ENCODE assay signal across 14 cellular contexts in the genomic region with DNA sequence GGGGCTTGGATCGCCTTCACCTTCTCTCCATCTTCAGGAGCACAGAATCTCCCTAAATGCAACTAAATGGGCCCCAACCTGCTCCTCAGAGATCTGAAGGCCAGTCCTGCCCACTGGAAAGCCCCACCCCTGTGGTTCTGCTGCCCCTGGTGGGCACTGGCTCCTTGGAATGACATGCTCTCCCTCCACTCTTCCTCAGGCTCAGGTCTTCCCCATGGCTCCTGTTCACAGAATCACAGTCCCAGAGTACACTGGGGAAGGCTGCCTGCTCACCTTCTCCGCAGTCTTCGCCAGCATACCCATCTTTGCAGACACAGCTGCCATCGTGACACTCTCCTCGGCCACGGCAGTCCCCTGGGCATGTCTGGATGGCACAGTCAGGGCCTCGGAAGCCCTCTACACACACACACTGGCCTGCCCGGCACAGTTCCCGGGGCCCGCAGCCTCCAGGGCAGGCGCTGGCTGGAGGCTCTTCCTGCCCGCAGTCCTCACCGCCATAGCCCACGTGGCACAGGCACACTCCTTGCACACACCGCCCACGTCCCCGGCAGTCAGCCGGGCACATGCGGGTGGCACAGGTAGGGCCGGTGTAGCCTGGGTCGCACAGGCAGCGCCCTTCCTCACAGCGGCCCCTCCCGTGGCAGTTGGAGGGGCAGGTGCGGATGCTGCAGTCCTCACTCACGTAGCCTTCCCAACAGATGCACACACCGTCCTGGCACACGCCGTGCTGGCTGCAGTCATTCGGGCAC. TPM values are rescaled to one million over a fixed set of nuclear protein-coding genes. Genes with fewer than 3 reads are reported as not detected.
DNase-seq lines count a peak whose midpoint lies in the region; ATAC-seq, FAIRE-seq and TF ChIP-seq lines count a peak whose summit lies in the region.
"Had no signal": no experiment of that assay in that cellular context is flagged by ENCODE, and none has a peak within 500 bp of the region (broad histone marks: within the 10 kb centered on the region; RNA-seq: fewer than 3 reads in every experiment).

No MANE protein-coding gene starts in this region.

- H3K27ac Mint-ChIP-seq in GM23338, result no peak overlapping the region
- no peak overlapping the region for H3K27ac Mint-ChIP-seq in neural progenitor cell
- H3K27ac Mint-ChIP-seq: CD4-positive, alpha-beta memory T cell had no signal

- no peak overlapping the region for H3K9ac ChIP-seq in neural progenitor cell

- CTCF ChIA-PET in A673 (lab: Charles Lee), result no interaction called here

- BruUV-seq in A673 (replicated peaks; lab: Mats Ljungman, UMichigan), result no TSS peak

- H3K36me3 Mint-ChIP-seq in GM23338 (ENCODE audit: low read depth) (no peaks in the 10 kb centered on the region), neural progenitor cell (no peaks in the 10 kb centered on the region)
- H3K36me3 Mint-ChIP-seq: CD4-positive, alpha-beta memory T cell had no signal

- H3F3A ChIP-seq in GM23338 (replicated peaks; ENCODE audit: low read depth), result no peaks in the 10 kb centered on the region
- H3F3A ChIP-seq in neural progenitor cell (ENCODE audit: low read depth), result no peaks in the 10 kb centered on the region

- DNase-seq in A673 (ENCODE audit: low spot score), result no peak
- no peak for DNase-seq in GM23338 (ENCODE audit: low spot score)
- no peak for DNase-seq in coronary artery (ENCODE audit: low spot score)
- no peak for DNase-seq in neural progenitor cell (ENCODE audit: low spot score)
- no peak for DNase-seq in NCI-H146 treated with DMSO at 0.1 percent for 48 hours (lab: John Stamatoyannopoulos, UW; ENCODE audit: unreplicated experiment)
- no peak for DNase-seq in GF-D8 (lab: John Stamatoyannopoulos, UW)
- no peak for DNase-seq in D721Med (ENCODE audit: insufficient read length, low spot score)
- no peak for DNase-seq in spleen
- DNase-seq: CD4-positive, alpha-beta memory T cell; dermis blood vessel endothelial cell; left cardiac atrium had no signal

- H3K27me3 Mint-ChIP-seq in GM23338 (ENCODE audit: insufficient read depth, low read depth, poor library complexity) (peaks cover 22% of the 10 kb centered on the region), neural progenitor cell (ENCODE audit: insufficient read depth, low read depth) (peaks cover 2% of the 10 kb centered on the region)

- H3K27me3 ChIP-seq in A673 (replicated peaks; ENCODE audit: insufficient read depth, low read depth, low read length, poor library complexity), result peaks cover 36% of the 10 kb centered on the region
- peaks cover 35% of the 10 kb centered on the region for H3K27me3 ChIP-seq in GM23338 (ENCODE audit: insufficient read depth)
- H3K27me3 ChIP-seq in neural progenitor cell, result no peaks in the 10 kb centered on the region
- peaks cover 0 to 41% (median 20%) of the 10 kb centered on the region in 7 donors for H3K27me3 ChIP-seq in spleen (replicated peaks in 1 of 7)

- no peak for TF ChIP-seq CTCF in A673 (conservative IDR thresholded peaks at IDR 0.05; ENCODE audit: low read depth, low read length)
- TF ChIP-seq CTCF in GM23338 (conservative IDR thresholded peaks at IDR 0.05; ENCODE audit: low read depth in 2 of 2), result peak in 1 of 2 experiments; percentile 27; a peak in 2 of 4 replicates
- no peak for TF ChIP-seq CTCF in coronary artery (IDR thresholded peaks at IDR 0.05)
- TF ChIP-seq CTCF in neural progenitor cell (IDR thresholded peaks at IDR 0.05), result peak; percentile 13
- TF ChIP-seq CTCF in D721Med (IDR thresholded peaks at IDR 0.05; ENCODE audit: insufficient read depth, missing control alignments), result no peak
- TF ChIP-seq CTCF in spleen (IDR thresholded peaks at IDR 0.05 in 8 of 11, conservative IDR thresholded peaks at IDR 0.05 in 3 of 11), result no peak

- 72 to 95% (median 82%) methylated on average over 3 to 30 of the region's 30 CpGs for WGBS in spleen, 5 donors

- FAIRE-seq in D721Med (lab: Jason Lieb, UNC), result no peak

- no peak overlapping the region; the same call in 2 of the 3 replicates for H3K4me3 Mint-ChIP-seq in GM23338
- H3K4me3 Mint-ChIP-seq in neural progenitor cell, result no peak overlapping the region
- H3K4me3 Mint-ChIP-seq: neural crest cell had no signal

- H4K20me1 ChIP-seq in GM23338 (replicated peaks; ENCODE audit: insufficient read depth) (no peaks in the 10 kb centered on the region), neural progenitor cell (ENCODE audit: low read depth) (no peaks in the 10 kb centered on the region)

- H3K9me3 ChIP-seq in A673 (ENCODE audit: low read depth, low read length, poor library complexity, severe bottlenecking) (no peaks in the 10 kb centered on the region), neural progenitor cell (ENCODE audit: low read depth) (no peaks in the 10 kb centered on the region), spleen (no peaks in the 10 kb centered on the region)

- H3K36me3 ChIP-seq in A673 (ENCODE audit: insufficient read depth, low read length, poor library complexity, severe bottlenecking) (no peaks in the 10 kb centered on the region), GM23338 (ENCODE audit: insufficient read depth) (no peaks in the 10 kb centered on the region), neural progenitor cell (no peaks in the 10 kb centered on the region), spleen (peaks cover 0 to 36% (median 0%) of the 10 kb centered on the region in 6 donors)

- intact Hi-C loops in A673 (cut with micrococcal nuclease; ENCODE audit: unreplicated experiment) (no loop called here), spleen (cut with DNase I; ENCODE audit: low total_unique reads) (no loop called here)

- H2AFZ ChIP-seq in GM23338 (peak overlapping the region; percentile 81), neural progenitor cell (replicated peaks) (no peak overlapping the region)

- no peaks in the 10 kb centered on the region for H3K4me1 ChIP-seq in A673 (ENCODE audit: insufficient read depth, low read length, poor library complexity, severe bottlenecking)
- no peaks in the 10 kb centered on the region for H3K4me1 ChIP-seq in GM23338 (ENCODE audit: insufficient read depth)
- no peaks in the 10 kb centered on the region for H3K4me1 ChIP-seq in neural progenitor cell
- peaks cover 0 to 32% (median 13%) of the 10 kb centered on the region in 6 donors for H3K4me1 ChIP-seq in spleen

- no peak overlapping the region for H3K4me2 ChIP-seq in GM23338
- no peak overlapping the region for H3K4me2 ChIP-seq in neural progenitor cell

- no peak for TF ChIP-seq POLR2A in spleen (IDR thresholded peaks at IDR 0.05)

- no peaks in the 10 kb centered on the region for H3K9me2 ChIP-seq in GM23338 (ENCODE audit: insufficient read depth)

- no peak overlapping the region for H3K27ac ChIP-seq in A673 (ENCODE audit: low read depth, low read length, poor library complexity, severe bottlenecking)
- H3K27ac ChIP-seq in GM23338 (ENCODE audit: low read depth), result no peak overlapping the region
- H3K27ac ChIP-seq in coronary artery, result peak overlapping the region in 1 of 2 donors; percentile 9
- H3K27ac ChIP-seq in neural progenitor cell, result no peak overlapping the region
- no peak overlapping the region for H3K27ac ChIP-seq in spleen

- H3K4me1 Mint-ChIP-seq in GM23338 (no peaks in the 10 kb centered on the region; the same call in 2 of the 3 replicates), neural progenitor cell (no peaks in the 10 kb centered on the region)
- H3K4me1 Mint-ChIP-seq: neural crest cell had no signal

- no peaks in the 10 kb centered on the region for H3K79me2 ChIP-seq in GM23338 (replicated peaks; ENCODE audit: insufficient read depth)
- H3K79me2 ChIP-seq in neural progenitor cell (ENCODE audit: low read depth), result no peaks in the 10 kb centered on the region

- H3K4me3 ChIP-seq in A673 (ENCODE audit: low read depth, low read length, poor library complexity, severe bottlenecking) (peak overlapping the region; percentile 12), GM23338 (no peak overlapping the region), coronary artery (peak overlapping the region; percentile 32), neural progenitor cell (no peak overlapping the region), spleen (peak overlapping the region in 2 of 8 donors; percentile 13 to 17)

- no peaks in the 10 kb centered on the region for H3K9me3 Mint-ChIP-seq in GM23338
- no peaks in the 10 kb centered on the region for H3K9me3 Mint-ChIP-seq in neural progenitor cell
- H3K9me3 Mint-ChIP-seq: CD4-positive, alpha-beta memory T cell; neural crest cell had no signal

- POLR2A ChIA-PET in A673 (lab: Charles Lee; ENCODE audit: low non-redundant PET), result no interaction called here

- peak; percentile 35 for ATAC-seq in GM23338
- ATAC-seq: Right ventricle myocardium inferior had no signal

RNA-seq across cellular contexts. Expression of a gene that starts 13.6 kb away (rescaled TPM):
- 11.5 and 13.6 TPM in 2 replicates for total RNA-seq in A673 (2021)
- total RNA-seq in GM23338 (2014; rRNA removed; shearing (Covaris generic)), result 3.4 and 6.0 TPM in 2 replicates
- 1.1 and 2.0 TPM in 2 replicates for polyA plus RNA-seq in GM23338 (2016; fragmentation: Nextera tagmentation; extraction: Ambion mirVana)
- total RNA-seq in neural progenitor cell (ENCODE audit: low replicate concordance), result 0.71 and 3.2 TPM in 2 replicates
- 100 to 1,000 TPM in 2 of 7 donors, 10 to 100 TPM in 5; 37.6 to 117 (median 72.7) TPM for total RNA-seq in spleen
- polyA plus RNA-seq in spleen, result 10 to 100 TPM; 13.7 to 39.3 (median 32.5) TPM

RNA-seq across cellular contexts. Expression of a gene that starts 32.5 kb away (rescaled TPM):
- total RNA-seq in A673 (2021) (70.2 and 74.7 TPM in 2 replicates), neural progenitor cell (ENCODE audit: low replicate concordance) (19.4 and 41.8 TPM in 2 replicates), spleen (100 to 1,000 TPM in 4 of 7 donors, 10 to 100 TPM in 3; 79.1 to 126 (median 101) TPM)
- 21.7 and 24.9 TPM in 2 replicates for total RNA-seq in GM23338 (2014; rRNA removed; shearing (Covaris generic))
- polyA plus RNA-seq in GM23338 (2016; fragmentation: Nextera tagmentation; extraction: Ambion mirVana) (25.9 and 26.1 TPM in 2 replicates), spleen (10 to 100 TPM; 45.3 to 72.7 (median 46.2) TPM)

RNA-seq across cellular contexts. Expression of a gene that starts 34.6 kb away (rescaled TPM):
- total RNA-seq in A673 (2021) (13.5 and 14.1 TPM in 2 replicates), neural progenitor cell (ENCODE audit: low replicate concordance) (3.6 and 11.8 TPM in 2 replicates), spleen (1 to 10 TPM; 2.9 to 5.8 (median 4.3) TPM)
- 6.4 and 7.5 TPM in 2 replicates for total RNA-seq in GM23338 (2014; rRNA removed; shearing (Covaris generic))
- polyA plus RNA-seq in GM23338 (2016; fragmentation: Nextera tagmentation; extraction: Ambion mirVana) (7.6 and 9.6 TPM in 2 replicates), spleen (1 to 10 TPM; 4.7 to 6.1 (median 6.0) TPM)

RNA-seq across cellular contexts. Expression of a gene that starts 56.2 kb away (rescaled TPM):
- total RNA-seq in A673 (2021) (4.5 and 4.7 TPM in 2 replicates), neural progenitor cell (ENCODE audit: low replicate concordance) (0.40 TPM in 1 of 2 replicates, not detected in the other), spleen (1 to 10 TPM in 2 of 7 donors, under 1 TPM in 5; 0.28 to 1.7 (median 0.85) TPM)
- 1.2 TPM in 1 of 2 replicates, not detected in the other for total RNA-seq in GM23338 (2014; rRNA removed; shearing (Covaris generic))
- polyA plus RNA-seq in GM23338 (2016; fragmentation: Nextera tagmentation; extraction: Ambion mirVana) (1.7 and 2.7 TPM in 2 replicates), spleen (1 to 10 TPM; 1.1 to 2.3 (median 1.9) TPM)
- total RNA-seq: dermis blood vessel endothelial cell had no signal

RNA-seq across cellular contexts. Expression of a gene that starts 57.3 kb away (rescaled TPM):
- 0.15 TPM in 1 of 2 replicates, not detected in the other for total RNA-seq in A673 (2021)
- total RNA-seq in GM23338 (2014; rRNA removed; shearing (Covaris generic)), result not detected in 2 replicates
- polyA plus RNA-seq in GM23338 (2016; fragmentation: Nextera tagmentation; extraction: Ambion mirVana), result 0.10 TPM in 1 of 2 replicates, not detected in the other
- 0.09 TPM in 1 of 2 replicates, not detected in the other for total RNA-seq in neural progenitor cell (ENCODE audit: low replicate concordance)
- total RNA-seq in spleen, result 10 to 100 TPM in 2 of 7 donors, 1 to 10 TPM in 5; 4.9 to 14.3 (median 7.1) TPM
- polyA plus RNA-seq in spleen, result 1 to 10 TPM in 2 of 3 donors, under 1 TPM in 1; 0.97 to 2.4 (median 2.2) TPM
- total RNA-seq: glomerular endothelial cell had no signal
- polyA plus RNA-seq: CD4-positive, alpha-beta memory T cell had no signal

Comparison
In these comparisons a context has a peak if more than half of its experiments do, and no peak if none do; other contexts are left out.
1. H3K4me3 ChIP-seq: peak in A673 (single experiment) and coronary artery (single experiment); none in GM23338 (single experiment) and neural progenitor cell (single experiment).